ENCODE assay signal across 17 cellular contexts in genomic region chr6:124999105-124999764, GRCh38. TPM values are rescaled to one million over a fixed set of nuclear protein-coding genes. Genes with fewer than 3 reads are reported as not detected.
A peak's percentile ranks its signal among the peaks of the same experiment; 100 is the strongest.
DNase-seq lines count a peak whose midpoint lies in the region; ATAC-seq and TF ChIP-seq lines count a peak whose summit lies in the region.
"Had no signal": no experiment of that assay in that cellular context is flagged by ENCODE, and none has a peak within 500 bp of the region (broad histone marks: within the 10 kb centered on the region; RNA-seq: fewer than 3 reads in every experiment).

No MANE protein-coding gene starts in this region.

- H3K4me1 Mint-ChIP-seq in WTC11, result peaks cover 18% of the 10 kb centered on the region
- H3K4me1 Mint-ChIP-seq: activated naive CD4-positive, alpha-beta T cell treated with anti-CD3 and anti-CD28 coated beads, Interleukin-2, amount 50 U/mL, for 24 hours had no signal

- TF ChIP-seq EP300 in upper lobe of left lung (IDR thresholded peaks at IDR 0.05), result no peak
- no peak for TF ChIP-seq EP300 in ovary (IDR thresholded peaks at IDR 0.05)

- intact Hi-C loops in Right ventricle myocardium inferior (cut with DNase I), result no loop called here
- intact Hi-C loops in ovary (cut with DNase I), result no loop called here

- H3K36me3 ChIP-seq in cardiac muscle cell (no peaks in the 10 kb centered on the region), upper lobe of left lung (peaks cover 0 to 7% (median 0%) of the 10 kb centered on the region in 4 donors), ovary (no peaks in the 10 kb centered on the region)
- H3K36me3 ChIP-seq: heart right ventricle had no signal

- H3K36me3 Mint-ChIP-seq in WTC11, result no peaks in the 10 kb centered on the region
- H3K36me3 Mint-ChIP-seq: activated naive CD4-positive, alpha-beta T cell treated with anti-CD3 and anti-CD28 coated beads, Interleukin-2, amount 50 U/mL, for 24 hours had no signal

- H3K27me3 ChIP-seq in cardiac muscle cell (no peaks in the 10 kb centered on the region), upper lobe of left lung (no peaks in the 10 kb centered on the region), ovary (no peaks in the 10 kb centered on the region)
- H3K27me3 ChIP-seq: heart right ventricle had no signal

- 0 to 22% methylated on average over 2 of the region's 2 CpGs for WGBS in upper lobe of left lung, 2 donors
- WGBS in ovary, 3 donors, result 78 to 86% (median 82%) methylated on average over 2 of the region's 2 CpGs

- CTCF ChIA-PET in WTC11 (lab: Charles Lee), result no interaction called here

- peak overlapping the region; percentile 13 for H3K27ac Mint-ChIP-seq in WTC11
- H3K27ac Mint-ChIP-seq: activated naive CD4-positive, alpha-beta T cell treated with anti-CD3 and anti-CD28 coated beads, Interleukin-2, amount 50 U/mL, for 24 hours had no signal

- no peak for TF ChIP-seq CTCF in cardiac muscle cell (IDR thresholded peaks at IDR 0.05; ENCODE audit: low read depth, low read length)
- no peak for TF ChIP-seq CTCF in WTC11 (IDR thresholded peaks at IDR 0.05)
- no peak for TF ChIP-seq CTCF in upper lobe of left lung (IDR thresholded peaks at IDR 0.05)
- no peak for TF ChIP-seq CTCF in ovary (IDR thresholded peaks at IDR 0.05)

- no peak for ATAC-seq in Right ventricle myocardium inferior
- ATAC-seq in WTC11, result no peak
- no peak for ATAC-seq in upper lobe of left lung (ENCODE audit: low FRiP score in 2 of 2)
- no peak for ATAC-seq in HG03520 (IDR thresholded peaks at IDR 0.05; ENCODE audit: unreplicated experiment)
- ATAC-seq: left ventricle myocardium superior had no signal

- DNase-seq in cardiac muscle cell (ENCODE audit: low read depth in 1 of 2, low spot score in 1 of 2) (peak in 1 of 2 donors; percentile 25), Right ventricle myocardium inferior (ENCODE audit: missing footprints) (no peak), WTC11 (ENCODE audit: low spot score) (no peak), mucosa of gallbladder (ENCODE audit: low spot score) (peak; percentile 39), upper lobe of left lung (peak in 1 of 2 donors; percentile 58), ovary (no peak), NCI-H510A treated with DMSO at 0.1 percent for 48 hours (lab: John Stamatoyannopoulos, UW) (no peak)
- DNase-seq: activated CD4-positive, CD25-positive, alpha-beta regulatory T cell treated with anti-CD3 and anti-CD28 coated beads, Interleukin-2, amount 50 U/mL, for 72 hours; activated T-cell treated with anti-CD3 and anti-CD28 coated beads for 4 hours; heart right ventricle; Kasumi-1; left ventricle myocardium superior; substantia nigra; SW 1271 had no signal

- H3K4me3 Mint-ChIP-seq in WTC11, result no peak overlapping the region
- H3K4me3 Mint-ChIP-seq: activated naive CD4-positive, alpha-beta T cell treated with anti-CD3 and anti-CD28 coated beads, Interleukin-2, amount 50 U/mL, for 24 hours had no signal

- TF ChIP-seq POLR2A in upper lobe of left lung (IDR thresholded peaks at IDR 0.05) (no peak), ovary (IDR thresholded peaks at IDR 0.05) (no peak)

- H3K4me1 ChIP-seq in cardiac muscle cell (ENCODE audit: low read depth) (peaks cover 16% of the 10 kb centered on the region), upper lobe of left lung (peaks cover 6 to 22% (median 14%) of the 10 kb centered on the region in 4 donors), ovary (ENCODE audit: insufficient read depth) (peaks cover 3% of the 10 kb centered on the region)

- POLR2A ChIA-PET in WTC11 (lab: Charles Lee), result no interaction called here

- H3K9me3 ChIP-seq in cardiac muscle cell (ENCODE audit: low read depth) (no peaks in the 10 kb centered on the region), upper lobe of left lung (no peaks in the 10 kb centered on the region), ovary (no peaks in the 10 kb centered on the region)
- H3K9me3 ChIP-seq: heart right ventricle had no signal

- no peaks in the 10 kb centered on the region for H3K9me3 Mint-ChIP-seq in WTC11
- H3K9me3 Mint-ChIP-seq: activated naive CD4-positive, alpha-beta T cell treated with anti-CD3 and anti-CD28 coated beads, Interleukin-2, amount 50 U/mL, for 24 hours had no signal

- no peaks in the 10 kb centered on the region for H3K27me3 Mint-ChIP-seq in WTC11 (ENCODE audit: low read depth)
- H3K27me3 Mint-ChIP-seq: activated naive CD4-positive, alpha-beta T cell treated with anti-CD3 and anti-CD28 coated beads, Interleukin-2, amount 50 U/mL, for 24 hours had no signal

- H3K4me3 ChIP-seq in cardiac muscle cell, result no peak overlapping the region
- no peak overlapping the region for H3K4me3 ChIP-seq in upper lobe of left lung
- H3K4me3 ChIP-seq in ovary, result no peak overlapping the region
- H3K4me3 ChIP-seq: heart right ventricle had no signal

- H3K27ac ChIP-seq in cardiac muscle cell (peak overlapping the region; percentile 67), upper lobe of left lung (peak overlapping the region in 3 of 4 donors; percentile 6 to 30 (median 24)), ovary (no peak overlapping the region)
- H3K27ac ChIP-seq: heart right ventricle had no signal

TF ChIP-seq in WTC11, 78 proteins besides CTCF, POLR2A, EP300 and RAD21:
- TF ChIP-seq PREB (CRISPR knock-in tag; IDR thresholded peaks at IDR 0.05; ENCODE audit: borderline replicate concordance) (no peak), MAX (CRISPR knock-in tag; IDR thresholded peaks at IDR 0.05) (no peak), HMGXB4 (CRISPR knock-in tag; IDR thresholded peaks at IDR 0.05) (no peak), ZBTB43 (CRISPR knock-in tag; IDR thresholded peaks at IDR 0.05) (no peak), SP1 (CRISPR knock-in tag; conservative IDR thresholded peaks at IDR 0.05) (no peak), FOXP1 (CRISPR knock-in tag; IDR thresholded peaks at IDR 0.05; ENCODE audit: borderline replicate concordance) (no peak), ETV6 (CRISPR knock-in tag; IDR thresholded peaks at IDR 0.05) (no peak)

RNA-seq across cellular contexts. Expression of gene RNF217, which starts 37.0 kb away (rescaled TPM):
- total RNA-seq in cardiac muscle cell, result 20.6 and 27.1 TPM in 2 replicates
- 9.4 and 13.2 TPM in 2 replicates for polyA plus RNA-seq in cardiac muscle cell
- total RNA-seq in Right ventricle myocardium inferior, result 8.0 TPM
- total RNA-seq in WTC11 (2021), result 7.4 to 12.2 TPM (median 11.0 TPM) in 3 replicates
- 32.1 TPM for total RNA-seq in mucosa of gallbladder
- total RNA-seq in upper lobe of left lung, result 10 to 100 TPM; 14.6 to 55.5 (median 31.9) TPM
- 10 to 100 TPM; 26.0 to 40.4 (median 35.8) TPM for total RNA-seq in ovary
- 10 to 100 TPM in 1 of 2 donors, 1 to 10 TPM in 1; 5.8 to 11.4 TPM for polyA plus RNA-seq in ovary
- total RNA-seq: OCI-LY7 had no signal

Comparison
In these comparisons a context has a peak if more than half of its experiments do, and no peak if none do; other contexts are left out.
1. H3K27ac ChIP-seq: peak in cardiac muscle cell (single experiment) and upper lobe of left lung (3 of 4); none in ovary (0 of 2).